In the genomic region with DNA sequence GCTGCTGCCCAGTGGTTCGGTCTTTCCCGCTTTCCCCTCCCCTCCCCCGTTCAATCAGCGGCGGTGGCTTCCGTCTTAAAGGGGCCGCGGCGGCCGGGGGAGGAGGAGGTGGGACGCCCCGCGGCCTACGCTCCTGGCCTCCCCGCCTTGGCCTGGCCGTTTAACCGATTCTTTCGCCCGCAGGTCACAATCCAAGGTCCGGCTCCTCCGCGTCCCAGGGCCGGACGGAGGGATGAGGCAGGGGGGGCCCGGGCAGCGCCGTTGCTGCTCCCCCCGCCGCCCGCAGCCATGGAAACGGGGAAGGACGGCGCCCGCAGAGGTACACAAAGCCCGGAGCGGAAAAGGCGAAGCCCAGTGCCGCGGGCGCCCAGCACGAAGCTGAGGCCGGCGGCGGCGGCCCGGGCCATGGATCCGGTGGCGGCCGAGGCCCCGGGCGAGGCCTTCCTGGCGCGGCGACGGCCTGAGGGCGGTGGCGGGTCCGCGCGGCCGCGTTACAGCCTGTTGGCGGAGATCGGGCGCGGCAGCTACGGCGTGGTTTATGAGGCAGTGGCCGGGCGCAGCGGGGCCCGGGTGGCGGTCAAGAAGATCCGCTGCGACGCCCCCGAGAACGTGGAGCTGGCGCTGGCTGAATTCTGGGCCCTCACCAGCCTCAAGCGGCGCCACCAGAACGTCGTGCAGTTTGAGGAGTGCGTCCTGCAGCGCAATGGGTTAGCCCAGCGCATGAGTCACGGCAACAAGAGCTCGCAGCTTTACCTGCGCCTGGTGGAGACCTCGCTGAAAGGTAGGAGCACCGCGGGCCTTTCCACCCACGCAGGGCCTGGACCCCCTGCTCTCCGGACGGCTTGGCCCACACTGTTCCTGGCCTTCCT, we compare ENCODE assay signal across 8 cellular contexts. TPM values are rescaled to one million over a fixed set of nuclear protein-coding genes. Genes with fewer than 3 reads are reported as not detected.
DNase-seq lines count a peak whose midpoint lies in the region; TF ChIP-seq lines count a peak whose summit lies in the region.

No MANE protein-coding gene starts in this region.

- BruUV-seq in Caco-2 (replicated peaks; lab: Mats Ljungman, UMichigan), result no TSS peak

- H3K36me3 Mint-ChIP-seq in Caco-2 (ENCODE audit: insufficient read depth, unreplicated experiment), result peaks cover 44% of the 10 kb centered on the region

- H3K4me1 ChIP-seq in Caco-2 (peaks cover 7% of the 10 kb centered on the region), OCI-LY1 (ENCODE audit: insufficient read depth, low read length, severe bottlenecking) (peaks cover 36% of the 10 kb centered on the region), muscle layer of colon (ENCODE audit: insufficient read depth, low read length) (peaks cover 45% of the 10 kb centered on the region)

- H3K4me2 ChIP-seq in OCI-LY1 (ENCODE audit: low read length), result peak overlapping the region; percentile 98

- H3K27me3 Mint-ChIP-seq in Caco-2 (ENCODE audit: insufficient read depth, unreplicated experiment), result peaks cover 2% of the 10 kb centered on the region

- H3K4me3 Mint-ChIP-seq in Caco-2 (ENCODE audit: unreplicated experiment), result peak overlapping the region; percentile 92

- TF ChIP-seq CTCF in Caco-2 (IDR thresholded peaks at IDR 0.05; ENCODE audit: insufficient read depth in 1 of 2, low read depth in 1 of 2, low read length in 1 of 2, severe bottlenecking in 1 of 2, unreplicated experiment in 1 of 2), result no peak
- no peak for TF ChIP-seq CTCF in GM20000 (IDR thresholded peaks at IDR 0.05; ENCODE audit: extremely low read depth, missing control alignments)
- no peak for TF ChIP-seq CTCF in OCI-LY1 (IDR thresholded peaks at IDR 0.05; ENCODE audit: low read length)

- H3K27ac ChIP-seq in OCI-LY1 (ENCODE audit: low read depth, low read length, poor library complexity, severe bottlenecking) (peak overlapping the region; percentile 92), muscle layer of colon (ENCODE audit: low read depth, low read length) (peak overlapping the region; percentile 100)

- intact Hi-C loops in Caco-2 (cut with micrococcal nuclease; ENCODE audit: unreplicated experiment), result loop anchor here (5.0 kb wide), 1 partner anchor 69 kb away; no protein-coding TSS in a partner anchor

- DNase-seq in Caco-2 (peak; percentile 88 to 89), GM20000 (ENCODE audit: low spot score) (peak; percentile 96), HS-27A (ENCODE audit: low read depth) (peak; percentile 81), activated T-cell treated with anti-CD3 and anti-CD28 coated beads for 48 hours (ENCODE audit: low read depth) (peak; percentile 76), erythroblast (lab: John Stamatoyannopoulos, UW) (peak; percentile 92 to 97)
- peak; percentile 63 to 73 for DNase-seq in stimulated activated CD8-positive, alpha-beta memory T cell treated with anti-CD3 and anti-CD28 coated beads, Interleukin-7, amount 100 ng/mL, for 1 hour (ENCODE audit: low read depth in 2 of 2)

- H2AFZ ChIP-seq in OCI-LY1 (ENCODE audit: low read length), result no peak overlapping the region

- CTCF ChIA-PET in Caco-2 (lab: Charles Lee), result interaction anchor here (1.1 to 1.6 kb wide), 3 partner anchors 8 to 70 kb away, joined by 4 to 6 read pairs (median 5); no protein-coding TSS in a partner anchor

- peak overlapping the region; percentile 99 for H3K27ac Mint-ChIP-seq in Caco-2 (ENCODE audit: unreplicated experiment)

- no peaks in the 10 kb centered on the region for H3F3A ChIP-seq in OCI-LY1 (ENCODE audit: insufficient read depth, low read length)

- POLR2A ChIA-PET in Caco-2 (lab: Charles Lee), result interaction anchor here (0.6 to 0.8 kb wide), 2 partner anchors 131 to 362 kb away, joined by 3 to 8 read pairs; no protein-coding TSS in a partner anchor

- no peaks in the 10 kb centered on the region for H3K9me3 Mint-ChIP-seq in Caco-2 (ENCODE audit: unreplicated experiment)

- peak; percentile 53 for TF ChIP-seq POLR2A in erythroblast (IDR thresholded peaks at IDR 0.05; ENCODE audit: low read length)

- H3K27me3 ChIP-seq in Caco-2 (replicated peaks; ENCODE audit: control insufficient read depth, insufficient read depth, low read length) (no peaks in the 10 kb centered on the region), OCI-LY1 (ENCODE audit: insufficient read depth, low read length) (no peaks in the 10 kb centered on the region), muscle layer of colon (ENCODE audit: control insufficient read depth in 1 of 2, insufficient read depth in 2 of 2, low read length in 2 of 2) (no peaks in the 10 kb centered on the region)

- peaks cover 28% of the 10 kb centered on the region for H3K79me2 ChIP-seq in OCI-LY1 (ENCODE audit: insufficient read depth, low read length)

- peaks cover 15% of the 10 kb centered on the region for H3K4me1 Mint-ChIP-seq in Caco-2 (ENCODE audit: low read depth, unreplicated experiment)

- H3K9ac ChIP-seq in OCI-LY1 (ENCODE audit: low read length) (peak overlapping the region; percentile 77), muscle layer of colon (ENCODE audit: low read length) (peak overlapping the region; percentile 72)

- H3K36me3 ChIP-seq in Caco-2 (ENCODE audit: control insufficient read depth, insufficient read depth, low read length) (peaks cover 2% of the 10 kb centered on the region; the same call in 1 of the 2 replicates), OCI-LY1 (ENCODE audit: insufficient read depth, low read length) (peaks cover 23% of the 10 kb centered on the region), muscle layer of colon (ENCODE audit: insufficient read depth, low read length) (peaks cover 16% of the 10 kb centered on the region)

- H3K9me3 ChIP-seq in Caco-2, result no peaks in the 10 kb centered on the region
- H3K9me3 ChIP-seq in OCI-LY1 (ENCODE audit: low read length), result no peaks in the 10 kb centered on the region
- no peaks in the 10 kb centered on the region for H3K9me3 ChIP-seq in muscle layer of colon (ENCODE audit: low read length)

- no peaks in the 10 kb centered on the region for H4K20me1 ChIP-seq in OCI-LY1 (ENCODE audit: insufficient read depth, low read length)

- H3K9me2 ChIP-seq in OCI-LY1 (ENCODE audit: low read depth, low read length), result no peaks in the 10 kb centered on the region

- peak overlapping the region; percentile 90 for H3K4me3 ChIP-seq in Caco-2 (ENCODE audit: low read depth, low read length)
- peak overlapping the region; percentile 96 for H3K4me3 ChIP-seq in OCI-LY1 (ENCODE audit: low read depth, low read length, poor library complexity, severe bottlenecking)
- peak overlapping the region; percentile 66 to 92 for H3K4me3 ChIP-seq in muscle layer of colon (ENCODE audit: low read depth in 1 of 2, low read length in 2 of 2)

RNA-seq across cellular contexts. Expression of a gene that starts 1.2 kb away (rescaled TPM):
- 40.1 and 40.2 TPM in 2 replicates for total RNA-seq in Caco-2 (2022)

Comparison
In these comparisons a context has a peak if more than half of its experiments do, and no peak if none do; other contexts are left out.
1. Peak in every context shown above with its lines: DNase-seq, H3K4me3 ChIP-seq and H3K27ac ChIP-seq.